17 cellular contexts compared by ENCODE assay signal in the genomic region with DNA sequence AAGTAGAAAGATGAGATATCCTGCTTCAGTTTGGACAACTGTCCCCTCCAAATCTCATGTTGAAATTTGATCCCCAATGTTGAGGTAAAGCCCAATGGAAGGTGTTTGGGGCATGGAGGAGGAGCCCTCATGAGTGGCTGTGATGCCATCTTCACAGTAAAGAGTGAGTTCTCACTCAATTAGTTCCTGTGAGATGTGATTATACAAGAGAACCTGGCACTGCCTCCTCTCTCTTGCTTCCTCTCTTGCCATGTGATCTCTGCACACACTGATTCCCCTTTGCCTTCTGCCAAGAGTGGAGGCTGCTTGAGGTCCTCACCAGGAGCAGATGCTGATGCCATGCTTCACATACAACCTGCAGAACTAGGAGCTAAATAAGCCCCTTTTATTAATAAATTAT.
DNase-seq lines count a peak whose midpoint lies in the region; ATAC-seq and TF ChIP-seq lines count a peak whose summit lies in the region.
"Had no signal": no experiment of that assay in that cellular context is flagged by ENCODE, and none has a peak within 500 bp of the region (broad histone marks: within the 10 kb centered on the region; RNA-seq: fewer than 3 reads in every experiment).

No MANE protein-coding gene starts in this region.

- intact Hi-C loops in heart left ventricle (cut with DNase I): no loop called here

- peak overlapping the region; percentile 50 for H3K27ac Mint-ChIP-seq in activated CD4-positive, alpha-beta memory T cell treated with anti-CD3 and anti-CD28 coated beads, Interleukin-2, amount 10 ng/mL, durations not matched to agents 7 days and 5 days
- no peak overlapping the region for H3K27ac Mint-ChIP-seq in memory B cell
- H3K27ac Mint-ChIP-seq in mesothelial cell of epicardium: no peak overlapping the region
- H3K27ac Mint-ChIP-seq: immature natural killer cell had no signal

- H3K9me3 ChIP-seq in DOHH2 (ENCODE audit: control insufficient read depth, insufficient read depth, low read length) (no peaks in the 10 kb centered on the region), heart left ventricle (no peaks in the 10 kb centered on the region)
- H3K9me3 ChIP-seq: lower lobe of right lung, right lobe of liver, thoracic aorta had no signal

- peaks cover 25% of the 10 kb centered on the region for H3K4me1 ChIP-seq in DOHH2 (ENCODE audit: control insufficient read depth, low read length)
- no peaks in the 10 kb centered on the region for H3K4me1 ChIP-seq in heart left ventricle
- H3K4me1 ChIP-seq: lower lobe of right lung, right lobe of liver had no signal

- peak; percentile 4 for ATAC-seq in HG03460 (IDR thresholded peaks at IDR 0.05; ENCODE audit: unreplicated experiment)
- ATAC-seq in memory B cell (ENCODE audit: low read depth): peak; percentile 22
- ATAC-seq in HG02798 (IDR thresholded peaks at IDR 0.05; ENCODE audit: poor library complexity, unreplicated experiment): no peak
- no peak for ATAC-seq in heart left ventricle
- ATAC-seq: right lobe of liver had no signal

- DNase-seq in activated CD4-positive, alpha-beta memory T cell treated with anti-CD3 and anti-CD28 coated beads, Interleukin-2, amount 10 ng/mL, durations not matched to agents 7 days and 5 days: no peak
- DNase-seq in memory B cell (ENCODE audit: low spot score in 2 of 2) (no peak), mesothelial cell of epicardium (ENCODE audit: low spot score in 2 of 2, unreplicated experiment in 2 of 2) (no peak), heart left ventricle (no peak)
- DNase-seq: activated CD4-positive, CD25-positive, alpha-beta regulatory T cell treated with anti-CD3 and anti-CD28 coated beads, Interleukin-2, amount 50 U/mL, for 72 hours; activated gamma-delta T cell treated with Interleukin-2 at 50 U/mL for 16 hours; aorta; COR-L47; H7; immature natural killer cell; lower lobe of right lung; right lobe of liver; T1000 had no signal

- no peaks in the 10 kb centered on the region for H4K20me1 ChIP-seq in DOHH2 (ENCODE audit: control insufficient read depth, insufficient read depth, low read depth, low read length)

- no peaks in the 10 kb centered on the region for H3K9me2 ChIP-seq in DOHH2 (replicated peaks; ENCODE audit: control insufficient read depth, low read length)

- H3K27me3 Mint-ChIP-seq in activated CD4-positive, alpha-beta memory T cell treated with anti-CD3 and anti-CD28 coated beads, Interleukin-2, amount 10 ng/mL, durations not matched to agents 7 days and 5 days: peaks cover 2% of the 10 kb centered on the region
- H3K27me3 Mint-ChIP-seq in memory B cell (peaks cover 4% of the 10 kb centered on the region), mesothelial cell of epicardium (ENCODE audit: low read depth) (no peaks in the 10 kb centered on the region)

- no peak for TF ChIP-seq CTCF in DOHH2 (IDR thresholded peaks at IDR 0.05; ENCODE audit: low read depth, low read length, poor library complexity, severe bottlenecking)
- no peak for TF ChIP-seq CTCF in mesothelial cell of epicardium (IDR thresholded peaks at IDR 0.05; ENCODE audit: unreplicated experiment)
- no peak for TF ChIP-seq CTCF in heart left ventricle (IDR thresholded peaks at IDR 0.05)

- H3K36me3 ChIP-seq in DOHH2 (ENCODE audit: control insufficient read depth, low read length) (no peaks in the 10 kb centered on the region), heart left ventricle (no peaks in the 10 kb centered on the region)
- H3K36me3 ChIP-seq: lower lobe of right lung, right lobe of liver, thoracic aorta had no signal

- H3K4me3 ChIP-seq in DOHH2 (ENCODE audit: low read length) (peak overlapping the region; percentile 53), heart left ventricle (no peak overlapping the region)
- H3K4me3 ChIP-seq: lower lobe of right lung, right lobe of liver, thoracic aorta had no signal

- H3K27ac ChIP-seq in DOHH2 (ENCODE audit: low read depth, low read length): peak overlapping the region; percentile 63
- no peak overlapping the region for H3K27ac ChIP-seq in heart left ventricle
- H3K27ac ChIP-seq: lower lobe of right lung, right lobe of liver, thoracic aorta had no signal

- POLR2A ChIA-PET in activated CD4-positive, alpha-beta memory T cell treated with anti-CD3 and anti-CD28 coated beads, Interleukin-2, amount 10 ng/mL, durations not matched to agents 7 days and 5 days (lab: Charles Lee): interaction anchor here (0.9 to 1.3 kb wide), 2 partner anchors 15 to 29 kb away, joined by 3 to 4 read pairs; no protein-coding TSS in a partner anchor

- no peaks in the 10 kb centered on the region for H3K9me3 Mint-ChIP-seq in activated CD4-positive, alpha-beta memory T cell treated with anti-CD3 and anti-CD28 coated beads, Interleukin-2, amount 10 ng/mL, durations not matched to agents 7 days and 5 days
- peaks cover 1% of the 10 kb centered on the region for H3K9me3 Mint-ChIP-seq in memory B cell
- H3K9me3 Mint-ChIP-seq in mesothelial cell of epicardium: peaks cover 8% of the 10 kb centered on the region

- no peaks in the 10 kb centered on the region for H3K36me3 Mint-ChIP-seq in activated CD4-positive, alpha-beta memory T cell treated with anti-CD3 and anti-CD28 coated beads, Interleukin-2, amount 10 ng/mL, durations not matched to agents 7 days and 5 days (ENCODE audit: low read depth)
- H3K36me3 Mint-ChIP-seq in memory B cell (no peaks in the 10 kb centered on the region), mesothelial cell of epicardium (no peaks in the 10 kb centered on the region)
- H3K36me3 Mint-ChIP-seq: immature natural killer cell had no signal

- H3K27me3 ChIP-seq in DOHH2 (ENCODE audit: control insufficient read depth, low read length) (0 out of 2 replicates have a peak, but pooled peaks cover 3% of the 10 kb centered on the region), heart left ventricle (peaks cover 0 to 11% (median 0%) of the 10 kb centered on the region in 9 donors)
- H3K27me3 ChIP-seq: right lobe of liver had no signal

- H3K4me3 Mint-ChIP-seq in activated CD4-positive, alpha-beta memory T cell treated with anti-CD3 and anti-CD28 coated beads, Interleukin-2, amount 10 ng/mL, durations not matched to agents 7 days and 5 days: no peak overlapping the region
- H3K4me3 Mint-ChIP-seq in memory B cell (no peak overlapping the region), mesothelial cell of epicardium (no peak overlapping the region)
- H3K4me3 Mint-ChIP-seq: immature natural killer cell had no signal

- peaks cover 10% of the 10 kb centered on the region for H3K4me1 Mint-ChIP-seq in activated CD4-positive, alpha-beta memory T cell treated with anti-CD3 and anti-CD28 coated beads, Interleukin-2, amount 10 ng/mL, durations not matched to agents 7 days and 5 days
- H3K4me1 Mint-ChIP-seq in memory B cell (peaks cover 16% of the 10 kb centered on the region), mesothelial cell of epicardium (peaks cover 10% of the 10 kb centered on the region)
- H3K4me1 Mint-ChIP-seq: immature natural killer cell had no signal

- CTCF ChIA-PET in activated CD4-positive, alpha-beta memory T cell treated with anti-CD3 and anti-CD28 coated beads, Interleukin-2, amount 10 ng/mL, durations not matched to agents 7 days and 5 days (lab: Charles Lee): interaction anchor here (1.2 to 3.0 kb wide), 3 partner anchors 11 to 95 kb away, joined by 4 to 11 read pairs (median 4); no protein-coding TSS in a partner anchor

- H3K79me2 ChIP-seq in DOHH2 (ENCODE audit: control insufficient read depth, low read length): no peaks in the 10 kb centered on the region

- H3K4me2 ChIP-seq in DOHH2 (ENCODE audit: low read length): peak overlapping the region; percentile 68

- TF ChIP-seq POLR2A in heart left ventricle (IDR thresholded peaks at IDR 0.05): no peak

- H3F3A ChIP-seq in DOHH2 (ENCODE audit: control insufficient read depth, insufficient read depth): peaks cover 11% of the 10 kb centered on the region

Comparison
In these comparisons a context has a peak if more than half of its experiments do, and no peak if none do; other contexts are left out.
1. ATAC-seq: peak in HG03460 (single experiment) and memory B cell (single experiment); none in HG02798 (single experiment) and heart left ventricle (0 of 4).